ENCODE assay signal across 24 cellular contexts in the genomic region with DNA sequence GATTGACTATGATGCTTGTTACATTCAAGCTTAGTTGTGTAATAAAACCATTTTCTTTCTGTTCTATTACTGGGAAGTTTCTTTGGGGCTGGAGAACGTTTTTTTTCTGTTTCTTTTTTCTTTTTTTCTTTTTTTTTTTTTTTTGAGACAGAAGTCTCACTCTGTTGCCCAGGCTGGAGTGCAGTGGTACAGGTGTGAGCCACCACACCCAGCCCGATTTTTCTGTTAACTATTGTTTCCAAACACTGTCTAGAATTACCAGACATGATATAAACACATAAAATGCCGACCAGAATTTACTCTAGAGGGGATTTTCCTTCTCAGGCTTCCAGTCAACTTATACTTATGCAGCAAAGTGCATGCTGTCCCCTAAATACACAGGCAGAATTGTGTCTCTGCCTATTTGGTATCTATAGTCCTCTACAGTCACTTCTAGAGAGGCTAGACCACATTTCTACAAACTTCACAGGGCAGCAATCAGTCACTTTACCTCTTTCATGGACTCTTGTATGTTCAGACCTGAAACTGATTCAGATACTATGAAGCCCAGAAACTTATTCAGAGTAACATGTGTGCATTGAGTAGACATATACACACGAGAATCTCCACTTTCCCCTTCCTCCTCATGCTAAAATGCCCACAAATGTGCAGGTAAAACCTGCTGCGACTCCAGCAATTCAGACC.
"Had no signal": no experiment of that assay in that cellular context is flagged by ENCODE, and none has a peak within 500 bp of the region (broad histone marks: within the 10 kb centered on the region; RNA-seq: fewer than 3 reads in every experiment).

No MANE protein-coding gene starts in this region.

- H3K27ac Mint-ChIP-seq: activated naive CD8-positive, alpha-beta T cell treated with anti-CD3 and anti-CD28 coated beads, Interleukin-2, amount 10 ng/mL, durations not matched to agents 7 days and 5 days; natural killer cell; T-helper 2 cell treated with Interferon-gamma antibody and Interleukin-4, amounts not matched to agents 5 μg/mL and 100 μg/mL, for 36 hours had no signal

- H3K4me1 Mint-ChIP-seq: activated naive CD8-positive, alpha-beta T cell treated with anti-CD3 and anti-CD28 coated beads, Interleukin-2, amount 10 ng/mL, durations not matched to agents 7 days and 5 days had no signal

- H3K27ac ChIP-seq: breast epithelium, coronary artery, epithelial cell of prostate, gastroesophageal sphincter, prostate gland, spleen, upper lobe of left lung, WERI-Rb-1 had no signal

- H3K27me3 Mint-ChIP-seq: activated naive CD8-positive, alpha-beta T cell treated with anti-CD3 and anti-CD28 coated beads, Interleukin-2, amount 10 ng/mL, durations not matched to agents 7 days and 5 days had no signal

- H3K4me1 ChIP-seq: breast epithelium, gastroesophageal sphincter, prostate gland, spleen, upper lobe of left lung had no signal

- DNase-seq: activated CD4-positive, alpha-beta T cell treated with anti-CD3 and anti-CD28 coated beads, Interleukin-2, amount 50 U/mL, for 48 hours; activated CD4-positive, CD25-positive, alpha-beta regulatory T cell treated with anti-CD3 and anti-CD28 coated beads, Interleukin-2, amount 50 U/mL, for 72 hours; activated naive CD4-positive, alpha-beta T cell treated with Interleukin-2 at 50 U/mL for 16 hours; activated naive CD8-positive, alpha-beta T cell treated with anti-CD3 and anti-CD28 coated beads, Interleukin-2, amount 10 ng/mL, durations not matched to agents 7 days and 5 days; activated T-cell treated with anti-CD3 and anti-CD28 coated beads for 4 hours; amniotic stem cell; cerebellar nuclear complex; head of caudate nucleus; hypothalamus; left cardiac atrium; midbrain; natural killer cell; spleen; stimulated activated CD4-positive, alpha-beta T cell treated with anti-CD3 and anti-CD28 coated beads, Interleukin-4, amount 100 ng/mL, for 24 hours; stimulated activated naive CD8-positive, alpha-beta T cell treated with anti-CD3 and anti-CD28 coated beads, Interleukin-15, Interleukin-2, amounts not matched to agents 100 U/mL and 50 U/mL, for 24 hours; SW 1271; upper lobe of left lung; WERI-Rb-1 had no signal

- H3K36me3 ChIP-seq: breast epithelium, gastroesophageal sphincter, prostate gland, spleen, upper lobe of left lung, WERI-Rb-1 had no signal

- H3K36me3 Mint-ChIP-seq: natural killer cell had no signal

- ATAC-seq: gastroesophageal sphincter; left cardiac atrium; natural killer cell; stimulated activated naive CD8-positive, alpha-beta T cell treated with anti-CD3 and anti-CD28 coated beads, Interleukin-15, Interleukin-2, amounts not matched to agents 100 U/mL and 50 U/mL, for 24 hours had no signal

- H3K4me3 Mint-ChIP-seq: activated naive CD8-positive, alpha-beta T cell treated with anti-CD3 and anti-CD28 coated beads, Interleukin-2, amount 10 ng/mL, durations not matched to agents 7 days and 5 days; natural killer cell; T-helper 2 cell treated with Interferon-gamma antibody and Interleukin-4, amounts not matched to agents 5 μg/mL and 100 μg/mL, for 36 hours had no signal

- H3K27me3 ChIP-seq: breast epithelium, gastroesophageal sphincter, spleen, upper lobe of left lung had no signal

- H3K4me3 ChIP-seq: breast epithelium, coronary artery, gastroesophageal sphincter, prostate gland, spleen, upper lobe of left lung had no signal

- H3K9me3 ChIP-seq: breast epithelium, gastroesophageal sphincter, prostate gland, upper lobe of left lung had no signal
